Comparison of ENCODE assay signal across 19 cellular contexts in the genomic region with DNA sequence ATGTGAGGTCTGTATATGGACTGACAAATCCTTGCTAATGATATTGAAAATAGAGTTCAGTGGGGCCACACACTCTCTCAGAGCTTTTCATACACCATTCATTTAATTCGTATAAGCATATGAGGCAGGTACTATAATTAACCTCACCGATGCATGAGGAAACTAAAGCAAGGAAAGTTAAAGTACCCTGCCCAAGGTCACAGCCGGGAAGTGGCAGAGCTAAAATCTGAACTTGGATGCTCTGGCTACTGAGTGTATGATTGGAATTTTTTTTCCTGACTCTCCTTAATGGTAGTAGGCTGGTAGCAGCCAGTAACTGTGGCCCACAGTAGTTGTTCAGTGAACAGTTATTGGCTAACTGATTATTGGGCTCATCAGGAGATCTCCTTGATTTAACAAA.
"Had no signal": no experiment of that assay in that cellular context is flagged by ENCODE, and none has a peak within 500 bp of the region (broad histone marks: within the 10 kb centered on the region; RNA-seq: fewer than 3 reads in every experiment).

No MANE protein-coding gene starts in this region.

- H3K4me3 Mint-ChIP-seq: activated CD8-positive, alpha-beta T cell treated with anti-CD3 and anti-CD28 coated beads for 36 hours; activated naive CD8-positive, alpha-beta T cell treated with anti-CD3 and anti-CD28 coated beads, Interleukin-2, amount 10 ng/mL, durations not matched to agents 7 days and 5 days; activated T-cell treated with anti-CD3 and anti-CD28 coated beads, Interleukin-2, amount 50 U/mL, for 72 hours had no signal

- H3K36me3 Mint-ChIP-seq: activated naive CD8-positive, alpha-beta T cell treated with anti-CD3 and anti-CD28 coated beads, Interleukin-2, amount 10 ng/mL, durations not matched to agents 7 days and 5 days had no signal

- DNase-seq: activated CD4-positive, alpha-beta T cell treated with anti-CD3 and anti-CD28 coated beads for 4 hours; activated CD8-positive, alpha-beta memory T cell treated with anti-CD3 and anti-CD28 coated beads, Interleukin-2, amount 50 U/mL, for 4 hours; activated CD8-positive, alpha-beta T cell treated with anti-CD3 and anti-CD28 coated beads for 36 hours; activated naive CD4-positive, alpha-beta T cell treated with anti-CD3 and anti-CD28 coated beads, Interleukin-2, amount 50 U/mL, for 16 hours; activated naive CD8-positive, alpha-beta T cell treated with anti-CD3 and anti-CD28 coated beads, Interleukin-2, amount 10 ng/mL, durations not matched to agents 7 days and 5 days; activated T-cell treated with anti-CD3 and anti-CD28 coated beads, Interleukin-2, amount 50 U/mL, for 72 hours; adrenal gland; anterior cingulate cortex; KBM-7; NCI-H1048; NCI-H146; NCI-H187 treated with DMSO at 0.1 percent for 48 hours; NCI-H2081 treated with DMSO at 0.1 percent for 48 hours; NCI-H446; NCI-H524; Peyer's patch; SIG-M5; T-helper 1 cell had no signal

- H3K9me3 ChIP-seq: adrenal gland, Peyer's patch had no signal

- ATAC-seq: activated CD4-positive, CD25-positive, alpha-beta regulatory T cell treated with anti-CD3 and anti-CD28 coated beads, Interleukin-2, amount 50 U/mL, for 24 hours; activated CD8-positive, alpha-beta T cell treated with anti-CD3 and anti-CD28 coated beads for 36 hours; activated T-cell treated with anti-CD3 and anti-CD28 coated beads, Interleukin-2, amount 50 U/mL, for 72 hours had no signal

- H3K27ac Mint-ChIP-seq: activated CD8-positive, alpha-beta T cell treated with anti-CD3 and anti-CD28 coated beads for 36 hours; activated naive CD8-positive, alpha-beta T cell treated with anti-CD3 and anti-CD28 coated beads, Interleukin-2, amount 10 ng/mL, durations not matched to agents 7 days and 5 days; activated T-cell treated with anti-CD3 and anti-CD28 coated beads, Interleukin-2, amount 50 U/mL, for 72 hours had no signal

- H3K36me3 ChIP-seq: adrenal gland, Peyer's patch had no signal

- H3K4me3 ChIP-seq: adrenal gland, Peyer's patch had no signal

- H3K4me1 ChIP-seq: adrenal gland, Peyer's patch had no signal

- H3K4me1 Mint-ChIP-seq: activated naive CD8-positive, alpha-beta T cell treated with anti-CD3 and anti-CD28 coated beads, Interleukin-2, amount 10 ng/mL, durations not matched to agents 7 days and 5 days had no signal

- H3K27me3 ChIP-seq: adrenal gland, Peyer's patch had no signal

- H3K9me3 Mint-ChIP-seq: activated CD8-positive, alpha-beta T cell treated with anti-CD3 and anti-CD28 coated beads for 36 hours; activated naive CD8-positive, alpha-beta T cell treated with anti-CD3 and anti-CD28 coated beads, Interleukin-2, amount 10 ng/mL, durations not matched to agents 7 days and 5 days; activated T-cell treated with anti-CD3 and anti-CD28 coated beads, Interleukin-2, amount 50 U/mL, for 72 hours had no signal

- H3K27ac ChIP-seq: adrenal gland, Peyer's patch had no signal
